21 cellular contexts compared by ENCODE assay signal in genomic region chr17:63542942-63543821, GRCh38. TPM values are rescaled to one million over a fixed set of nuclear protein-coding genes. Genes with fewer than 3 reads are reported as not detected.
DNase-seq lines count a peak whose midpoint lies in the region; ATAC-seq and TF ChIP-seq lines count a peak whose summit lies in the region.
"Had no signal": no experiment of that assay in that cellular context is flagged by ENCODE, and none has a peak within 500 bp of the region (broad histone marks: within the 10 kb centered on the region; RNA-seq: fewer than 3 reads in every experiment).

No MANE protein-coding gene starts in this region.

- ATAC-seq in sciatic nerve (no peak), HG03520 (IDR thresholded peaks at IDR 0.05; ENCODE audit: unreplicated experiment) (no peak), GM21367 (IDR thresholded peaks at IDR 0.05; ENCODE audit: unreplicated experiment) (no peak)
- ATAC-seq: naive thymus-derived CD8-positive, alpha-beta T cell had no signal

- no peak for TF ChIP-seq CTCF in coronary artery (IDR thresholded peaks at IDR 0.05)

- no peak overlapping the region for H3K4me3 ChIP-seq in coronary artery
- H3K4me3 ChIP-seq: A549, MG63, suprapubic skin had no signal

- intact Hi-C loops in sciatic nerve (cut with DNase I), result no loop called here

- DNase-seq in NCI-H2227 (lab: John Stamatoyannopoulos, UW; ENCODE audit: unreplicated experiment), result peak; percentile 53
- DNase-seq in NCI-H2227 treated with DMSO at 0.1 percent for 48 hours (lab: John Stamatoyannopoulos, UW), result no peak
- peak; percentile 21 for DNase-seq in NCI-H2196 treated with DMSO at 0.1 percent for 48 hours (lab: John Stamatoyannopoulos, UW; ENCODE audit: unreplicated experiment)
- DNase-seq in coronary artery (ENCODE audit: low spot score), result peak; percentile 63
- DNase-seq in sciatic nerve (ENCODE audit: low spot score), result peak; percentile 44
- no peak for DNase-seq in cortex of kidney (lab: John Stamatoyannopoulos, UW)
- DNase-seq: activated naive CD4-positive, alpha-beta T cell treated with Interleukin-2 at 50 U/mL for 16 hours; CD8-positive, alpha-beta memory T cell; GF-D8; MG63; NCI-H2171; SW 1271; WERI-Rb-1 had no signal

- H3K27ac ChIP-seq in coronary artery, result no peak overlapping the region
- H3K27ac ChIP-seq: A549, suprapubic skin, WERI-Rb-1 had no signal

RNA-seq across cellular contexts. Expression of gene DCAF7, which starts 7.1 kb away (rescaled TPM):
- total RNA-seq in sciatic nerve, result 60.6 TPM

RNA-seq across cellular contexts. Expression of gene KCNH6, which starts 20.0 kb away (rescaled TPM):
- total RNA-seq in sciatic nerve, result not detected
- total RNA-seq: CD8-positive, alpha-beta memory T cell; dermis microvascular lymphatic vessel endothelial cell; fibroblast of lung; HT1080; naive thymus-derived CD8-positive, alpha-beta T cell; suprapubic skin had no signal

RNA-seq across cellular contexts. Expression of gene TACO1, which starts 57.5 kb away (rescaled TPM):
- total RNA-seq in sciatic nerve, result 12.2 TPM

Comparison
In these comparisons a context has a peak if more than half of its experiments do, and no peak if none do; other contexts are left out.
1. DNase-seq: peak in NCI-H2227 (single experiment), NCI-H2196 treated with DMSO at 0.1 percent for 48 hours (single experiment), coronary artery (single experiment) and sciatic nerve (single experiment); none in NCI-H2227 treated with DMSO at 0.1 percent for 48 hours (single experiment) and cortex of kidney (single experiment).